ENCODE assay signal across 13 cellular contexts in the genomic region with DNA sequence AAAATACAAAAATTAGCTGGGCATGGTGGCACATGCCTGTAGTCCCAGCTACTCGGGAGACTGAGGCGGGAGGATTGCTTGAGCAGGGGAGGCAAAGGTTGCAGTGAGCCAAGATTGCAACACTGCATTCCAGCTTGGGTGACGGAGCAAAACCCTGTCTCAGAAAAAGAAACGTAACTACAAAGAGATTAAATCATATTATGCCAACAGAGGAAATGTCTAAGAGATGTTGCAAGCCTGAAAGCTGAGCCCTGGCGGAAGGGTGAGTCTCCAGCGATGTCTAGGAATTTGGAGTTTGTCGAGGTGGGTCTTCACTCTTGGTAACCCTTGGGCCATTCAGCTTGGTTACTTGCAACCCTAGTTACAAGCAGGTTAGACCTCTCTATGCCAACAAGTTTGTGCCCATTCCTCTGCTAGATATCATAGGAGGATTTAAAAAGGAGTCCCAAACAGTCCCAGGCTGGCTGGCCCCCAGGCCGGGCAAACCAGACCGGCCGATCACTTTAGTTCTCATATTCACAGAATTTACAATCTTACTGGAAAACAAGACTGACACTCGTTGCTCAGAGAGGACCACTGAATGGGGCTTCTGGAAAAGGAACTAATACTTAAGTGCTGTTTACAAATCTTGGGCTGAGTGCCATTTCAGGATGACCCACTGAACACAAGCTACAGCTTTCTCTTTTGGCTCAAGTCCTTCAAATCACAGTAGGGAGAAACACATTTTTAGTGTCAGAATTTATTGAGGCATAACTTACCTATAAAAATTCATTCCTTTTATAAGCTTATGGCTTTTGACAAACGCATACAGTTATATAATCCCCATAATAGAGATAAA. TPM values are rescaled to one million over a fixed set of nuclear protein-coding genes. Genes with fewer than 3 reads are reported as not detected.
DNase-seq lines count a peak whose midpoint lies in the region; ATAC-seq, FAIRE-seq and TF ChIP-seq lines count a peak whose summit lies in the region.
"Had no signal": no experiment of that assay in that cellular context is flagged by ENCODE, and none has a peak within 500 bp of the region (broad histone marks: within the 10 kb centered on the region; RNA-seq: fewer than 3 reads in every experiment).

No MANE protein-coding gene starts in this region.

- peaks cover 2% of the 10 kb centered on the region for H3K4me1 ChIP-seq in keratinocyte (ENCODE audit: control insufficient read depth, extremely low read depth, insufficient read depth, low read length)
- H3K4me1 ChIP-seq in body of pancreas: no peaks in the 10 kb centered on the region

- no peaks in the 10 kb centered on the region for H3K36me3 Mint-ChIP-seq in natural killer cell treated with Interleukin-12 subunit alpha and Interleukin-12 subunit beta and Interleukin-15 and Interleukin-18, amount 100 ng/mL, for 72 hours
- H3K36me3 Mint-ChIP-seq in natural killer cell: no peaks in the 10 kb centered on the region
- H3K36me3 Mint-ChIP-seq in HFFc6 (ENCODE audit: low read depth): no peaks in the 10 kb centered on the region

- no peak for TF ChIP-seq CTCF in natural killer cell (IDR thresholded peaks at IDR 0.05)
- no peak for TF ChIP-seq CTCF in WI38 (IDR thresholded peaks at IDR 0.05; ENCODE audit: low read depth, low read length)
- no peak for TF ChIP-seq CTCF in keratinocyte (optimal IDR thresholded peaks at IDR 0.05 in 1 of 3, IDR thresholded peaks at IDR 0.05 in 1 of 3, conservative IDR thresholded peaks at IDR 0.05 in 1 of 3; ENCODE audit: extremely low read depth in 1 of 3, insufficient read depth in 2 of 3, low read length in 3 of 3)
- TF ChIP-seq CTCF in HFFc6 (IDR thresholded peaks at IDR 0.05): no peak
- no peak for TF ChIP-seq CTCF in body of pancreas (IDR thresholded peaks at IDR 0.05)

- dilution Hi-C loops in keratinocyte (cut with MboI; ENCODE audit: extremely low pct_ligation_motif_present, low sequenced_read_pairs): no loop called here

- H3K9me1 ChIP-seq in keratinocyte (ENCODE audit: control insufficient read depth, extremely low read depth, insufficient read depth, low read length): no peaks in the 10 kb centered on the region

- no peak overlapping the region for H3K27ac Mint-ChIP-seq in natural killer cell treated with Interleukin-12 subunit alpha and Interleukin-12 subunit beta and Interleukin-15 and Interleukin-18, amount 100 ng/mL, for 72 hours
- H3K27ac Mint-ChIP-seq in natural killer cell (no peak overlapping the region), HFFc6 (no peak overlapping the region)

- no peak for FAIRE-seq in keratinocyte (lab: Jason Lieb, UNC)
- FAIRE-seq: colon had no signal

- H3K4me3 ChIP-seq in WI38 (ENCODE audit: low read depth, low read length): peak overlapping the region; percentile 30
- H3K4me3 ChIP-seq in keratinocyte (ENCODE audit: control insufficient read depth in 2 of 3, extremely low read depth in 1 of 3, insufficient read depth in 2 of 3, low read depth in 1 of 3, low read length in 3 of 3): no peak overlapping the region
- no peak overlapping the region for H3K4me3 ChIP-seq in body of pancreas
- H3K4me3 ChIP-seq: vagina had no signal

- H3K36me3 ChIP-seq in keratinocyte (ENCODE audit: control insufficient read depth in 2 of 2, extremely low read depth in 1 of 2, insufficient read depth in 2 of 2, low read length in 2 of 2): no peaks in the 10 kb centered on the region
- H3K36me3 ChIP-seq in body of pancreas (replicated peaks in 1 of 2; ENCODE audit: insufficient read depth in 1 of 2, low read depth in 2 of 2): no peaks in the 10 kb centered on the region
- H3K36me3 ChIP-seq: vagina had no signal

- H3K9me3 ChIP-seq in keratinocyte (ENCODE audit: control insufficient read depth, low read depth, low read length) (no peaks in the 10 kb centered on the region), body of pancreas (no peaks in the 10 kb centered on the region)
- H3K9me3 ChIP-seq: vagina had no signal

- H3K27me3 ChIP-seq in keratinocyte (ENCODE audit: control insufficient read depth, extremely low read depth, insufficient read depth, low read length) (peaks cover 2% of the 10 kb centered on the region), body of pancreas (no peaks in the 10 kb centered on the region)
- H3K27me3 ChIP-seq: vagina had no signal

- H3K9ac ChIP-seq in keratinocyte (ENCODE audit: control insufficient read depth, extremely low read depth, insufficient read depth, low read length): no peak overlapping the region

- no peaks in the 10 kb centered on the region for H3K79me2 ChIP-seq in keratinocyte (ENCODE audit: control insufficient read depth, insufficient read depth, low read length)

- H3K27me3 Mint-ChIP-seq in natural killer cell treated with Interleukin-12 subunit alpha and Interleukin-12 subunit beta and Interleukin-15 and Interleukin-18, amount 100 ng/mL, for 72 hours: peaks cover 6 to 7% of the 10 kb centered on the region in 2 donors
- peaks cover 3 to 14% of the 10 kb centered on the region in 2 donors for H3K27me3 Mint-ChIP-seq in natural killer cell (ENCODE audit: low read depth in 2 of 2)
- H3K27me3 Mint-ChIP-seq in HFFc6 (ENCODE audit: insufficient read depth): peaks cover 14% of the 10 kb centered on the region

- H3K4me2 ChIP-seq in keratinocyte (ENCODE audit: control insufficient read depth, extremely low read depth, insufficient read depth, low read depth, low read length): peak overlapping the region; percentile 29

- no peak overlapping the region for H2AFZ ChIP-seq in keratinocyte (ENCODE audit: control insufficient read depth, low read length)

- ATAC-seq in natural killer cell treated with Interleukin-12 subunit alpha and Interleukin-12 subunit beta and Interleukin-15 and Interleukin-18, amount 100 ng/mL, for 72 hours: no peak
- no peak for ATAC-seq in natural killer cell
- ATAC-seq in body of pancreas: no peak
- ATAC-seq in GM19455 (IDR thresholded peaks at IDR 0.05; ENCODE audit: unreplicated experiment): no peak

- no peak overlapping the region for H3K4me3 Mint-ChIP-seq in natural killer cell treated with Interleukin-12 subunit alpha and Interleukin-12 subunit beta and Interleukin-15 and Interleukin-18, amount 100 ng/mL, for 72 hours
- H3K4me3 Mint-ChIP-seq in natural killer cell (no peak overlapping the region), HFFc6 (no peak overlapping the region)

- DNase-seq in natural killer cell treated with Interleukin-12 subunit alpha and Interleukin-12 subunit beta and Interleukin-15 and Interleukin-18, amount 100 ng/mL, for 72 hours (ENCODE audit: low spot score): peak; percentile 46
- DNase-seq in natural killer cell (no peak), keratinocyte (ENCODE audit: low read depth, low spot score) (no peak), HFFc6 (no peak), body of pancreas (no peak), dedifferentiated amniotic fluid mesenchymal stem cell (ENCODE audit: extremely low spot score) (no peak)
- DNase-seq: activated T-cell treated with anti-CD3 and anti-CD28 coated beads, Interleukin-2, amount 50 U/mL, for 48 hours; NCI-H748 treated with DMSO at 0.1 percent for 48 hours had no signal

- H4K20me1 ChIP-seq in keratinocyte (ENCODE audit: control insufficient read depth, extremely low read depth, insufficient read depth, low read length): no peaks in the 10 kb centered on the region

- TF ChIP-seq POLR2A in body of pancreas (IDR thresholded peaks at IDR 0.05): no peak

- WGBS in body of pancreas, 2 donors: 58 to 69% methylated on average over 12 of the region's 12 CpGs

- H3K27ac ChIP-seq in keratinocyte (ENCODE audit: control insufficient read depth, insufficient read depth, low read length) (no peak overlapping the region), body of pancreas (no peak overlapping the region)
- H3K27ac ChIP-seq: vagina had no signal

- no peaks in the 10 kb centered on the region for H3K9me3 Mint-ChIP-seq in natural killer cell treated with Interleukin-12 subunit alpha and Interleukin-12 subunit beta and Interleukin-15 and Interleukin-18, amount 100 ng/mL, for 72 hours
- H3K9me3 Mint-ChIP-seq in natural killer cell (no peaks in the 10 kb centered on the region), HFFc6 (no peaks in the 10 kb centered on the region)

- intact Hi-C loops in natural killer cell (cut with micrococcal nuclease) (no loop called here), body of pancreas (cut with DNase I) (no loop called here)

- H3K4me1 Mint-ChIP-seq in natural killer cell treated with Interleukin-12 subunit alpha and Interleukin-12 subunit beta and Interleukin-15 and Interleukin-18, amount 100 ng/mL, for 72 hours (ENCODE audit: low read depth in 2 of 2): no peaks in the 10 kb centered on the region
- H3K4me1 Mint-ChIP-seq in natural killer cell: no peaks in the 10 kb centered on the region
- H3K4me1 Mint-ChIP-seq in HFFc6 (ENCODE audit: low read depth): peaks cover 11% of the 10 kb centered on the region; the same call in 1 of the 2 replicates

RNA-seq across cellular contexts. Expression of gene SLC30A1, which starts 27.1 kb away (rescaled TPM):
- total RNA-seq in natural killer cell treated with Interleukin-12 subunit alpha and Interleukin-12 subunit beta and Interleukin-15 and Interleukin-18, amount 100 ng/mL, for 72 hours: 10 to 100 TPM in 1 of 2 donors, 1 to 10 TPM in 1; 6.9 to 13.1 TPM
- total RNA-seq in natural killer cell (10 to 100 TPM in 2 of 3 donors, 1 to 10 TPM in 1; 8.4 to 16.0 (median 12.1) TPM), body of pancreas (10 to 100 TPM in 1 of 2 donors, 1 to 10 TPM in 1; 7.3 to 11.5 TPM)
- 11.8 to 17.2 TPM (median 12.4 TPM) in 3 replicates for polyA plus RNA-seq in keratinocyte
- polyA plus RNA-seq in keratinocyte (2011; ENCODE audit: low read depth): 18.5 TPM
- 5.4 and 10.8 TPM in 2 replicates for polyA plus RNA-seq in keratinocyte (2011; cell fraction: cytosol; rRNA removed)
- polyA plus RNA-seq in keratinocyte (2011; cell fraction: nucleus; rRNA removed): 16.8 and 26.0 TPM in 2 replicates
- polyA plus RNA-seq in keratinocyte (2012; ENCODE audit: low replicate concordance): 20.3 and 34.7 TPM in 2 replicates
- polyA minus RNA-seq in keratinocyte: 5.9 to 26.5 TPM (median 16.6 TPM) in 3 replicates
- 23.6 TPM for polyA minus RNA-seq in keratinocyte (2011; cell fraction: cytosol; rRNA and poly(A)+ RNA removed)
- 52.2 and 72.0 TPM in 2 replicates for polyA minus RNA-seq in keratinocyte (2011; cell fraction: nucleus; rRNA and poly(A)+ RNA removed)
- 10 to 100 TPM; 23.6 to 27.5 (median 25.7) TPM for total RNA-seq in HFFc6 (2021; fragmentation: NEBNext Ultra II Directional; extraction: Animal tissue kit (Norgen Biotek cat#: 25700))

RNA-seq across cellular contexts. Expression of gene RD3, which starts 59.9 kb away (rescaled TPM):
- not detected for total RNA-seq in natural killer cell treated with Interleukin-12 subunit alpha and Interleukin-12 subunit beta and Interleukin-15 and Interleukin-18, amount 100 ng/mL, for 72 hours
- not detected for total RNA-seq in natural killer cell
- not detected in 3 replicates for polyA plus RNA-seq in keratinocyte
- not detected for polyA plus RNA-seq in keratinocyte (2011; ENCODE audit: low read depth)
- not detected in 2 replicates for polyA plus RNA-seq in keratinocyte (2011; cell fraction: cytosol; rRNA removed)
- polyA plus RNA-seq in keratinocyte (2011; cell fraction: nucleus; rRNA removed): not detected in 2 replicates
- not detected in 2 replicates for polyA plus RNA-seq in keratinocyte (2012; ENCODE audit: low replicate concordance)
- not detected in 3 replicates for polyA minus RNA-seq in keratinocyte
- polyA minus RNA-seq in keratinocyte (2011; cell fraction: cytosol; rRNA and poly(A)+ RNA removed): not detected
- not detected in 2 replicates for polyA minus RNA-seq in keratinocyte (2011; cell fraction: nucleus; rRNA and poly(A)+ RNA removed)
- not detected for total RNA-seq in HFFc6 (2021; fragmentation: NEBNext Ultra II Directional; extraction: Animal tissue kit (Norgen Biotek cat#: 25700))
- total RNA-seq in body of pancreas: not detected
- polyA plus RNA-seq: BJ had no signal
